1 cellular context compared by ENCODE assay signal in the genomic region with DNA sequence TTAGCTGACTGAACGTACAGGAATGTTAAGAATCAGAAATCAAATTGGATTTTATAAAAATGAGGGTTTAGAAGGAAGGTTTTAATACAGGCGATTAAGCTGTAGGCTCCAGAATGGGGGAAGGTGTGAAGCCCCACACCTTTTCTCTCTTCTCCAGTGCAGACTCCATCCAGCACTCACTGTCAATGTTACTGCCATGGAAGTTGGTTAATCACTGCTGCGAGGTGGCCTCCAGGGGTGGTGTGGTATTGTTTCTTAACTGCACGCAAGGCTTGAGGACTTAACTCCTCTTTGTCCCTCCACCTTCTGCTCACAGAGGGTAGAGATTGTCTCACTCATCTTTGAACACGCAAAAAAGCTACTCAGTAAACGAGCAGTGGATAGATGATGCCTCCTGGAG.
TF ChIP-seq lines count a peak whose summit lies in the region.

No MANE protein-coding gene starts in this region.

TF ChIP-seq in H1, 55 proteins besides CTCF, POLR2A, EP300 and RAD21:
- TF ChIP-seq TEAD4 (IDR thresholded peaks at IDR 0.05; ENCODE audit: low read depth, low read length) (no peak), SP4 (IDR thresholded peaks at IDR 0.05; ENCODE audit: low read length) (no peak), SIRT6 (IDR thresholded peaks at IDR 0.05; ENCODE audit: low read length) (no peak), POLR2AphosphoS5 (IDR thresholded peaks at IDR 0.05; ENCODE audit: low read depth, low read length) (no peak), RNF2 (IDR thresholded peaks at IDR 0.05; ENCODE audit: borderline replicate concordance, low read depth, low read length, missing control alignments, poor library complexity, severe bottlenecking) (no peak), RBBP5 (IDR thresholded peaks at IDR 0.05; ENCODE audit: borderline replicate concordance, low read depth, low read length) (no peak), GTF2F1 (IDR thresholded peaks at IDR 0.05; ENCODE audit: borderline replicate concordance, low read depth, low read length) (no peak), CBX8 (IDR thresholded peaks at IDR 0.05; ENCODE audit: borderline replicate concordance, low read depth, low read length) (no peak), HDAC6 (IDR thresholded peaks at IDR 0.05; ENCODE audit: low read depth, low read length) (no peak), YY1 (IDR thresholded peaks at IDR 0.05; ENCODE audit: low read depth, low read length) (no peak), BRCA1 (IDR thresholded peaks at IDR 0.05; ENCODE audit: low read depth, low read length) (no peak), ATF3 (IDR thresholded peaks at IDR 0.05; ENCODE audit: insufficient read depth, low read depth, low read length) (no peak), TAF7 (optimal IDR thresholded peaks at IDR 0.05; ENCODE audit: borderline replicate concordance, low read depth, low read length) (no peak), KDM1A (IDR thresholded peaks at IDR 0.05; ENCODE audit: borderline replicate concordance, low read length) (no peak), SP1 (IDR thresholded peaks at IDR 0.05; ENCODE audit: low read depth, low read length) (no peak), NRF1 (IDR thresholded peaks at IDR 0.05; ENCODE audit: low read depth, low read length) (no peak), TAF1 (IDR thresholded peaks at IDR 0.05; ENCODE audit: low read depth, low read length) (no peak), NANOG (IDR thresholded peaks at IDR 0.05; ENCODE audit: insufficient read depth, low read depth, low read length, poor library complexity, severe bottlenecking) (no peak), CEBPB (IDR thresholded peaks at IDR 0.05; ENCODE audit: low read depth, low read length) (no peak)
